In genomic region chr18:79733996-79734770, GRCh38 we compare ENCODE assay signal across 21 cellular contexts. TPM values are rescaled to one million over a fixed set of nuclear protein-coding genes. Genes with fewer than 3 reads are reported as not detected.
DNase-seq lines count a peak whose midpoint lies in the region; ATAC-seq and TF ChIP-seq lines count a peak whose summit lies in the region.
"Had no signal": no experiment of that assay in that cellular context is flagged by ENCODE, and none has a peak within 500 bp of the region (broad histone marks: within the 10 kb centered on the region; RNA-seq: fewer than 3 reads in every experiment).

No MANE protein-coding gene starts in this region.

- H3K9me3 Mint-ChIP-seq in activated T-cell treated with anti-CD3 and anti-CD28 coated beads, Interleukin-2, amount 50 U/mL, for 72 hours: peaks cover 0 to 4% of the 10 kb centered on the region in 2 donors
- H3K9me3 Mint-ChIP-seq in nephron progenitor cell: peaks cover 16% of the 10 kb centered on the region
- peaks cover 16% of the 10 kb centered on the region for H3K9me3 Mint-ChIP-seq in activated CD4-positive, alpha-beta T cell treated with anti-CD3 and anti-CD28 coated beads, Interleukin-2, amount 10 ng/mL, durations not matched to agents 7 days and 5 days

- H3K4me3 Mint-ChIP-seq in activated T-cell treated with anti-CD3 and anti-CD28 coated beads, Interleukin-2, amount 50 U/mL, for 72 hours: no peak overlapping the region
- no peak overlapping the region for H3K4me3 Mint-ChIP-seq in nephron progenitor cell
- no peak overlapping the region for H3K4me3 Mint-ChIP-seq in activated CD4-positive, alpha-beta T cell treated with anti-CD3 and anti-CD28 coated beads, Interleukin-2, amount 10 ng/mL, durations not matched to agents 7 days and 5 days
- H3K4me3 Mint-ChIP-seq: GM23338 had no signal

- CTCF ChIA-PET in activated CD4-positive, alpha-beta T cell treated with anti-CD3 and anti-CD28 coated beads, Interleukin-2, amount 10 ng/mL, durations not matched to agents 7 days and 5 days (lab: Charles Lee): interaction anchor here (0.6 to 0.9 kb wide), 2 partner anchors 9 to 60 kb away, joined by 3 read pairs; no protein-coding TSS in a partner anchor

- ATAC-seq in activated T-cell treated with anti-CD3 and anti-CD28 coated beads, Interleukin-2, amount 50 U/mL, for 72 hours (replicated peaks in 1 of 2): no peak
- peak; percentile 38 to 66 for ATAC-seq in left cardiac atrium
- no peak for ATAC-seq in GM21528 (IDR thresholded peaks at IDR 0.05; ENCODE audit: low FRiP score, unreplicated experiment)
- no peak for ATAC-seq in HG03439 (IDR thresholded peaks at IDR 0.05; ENCODE audit: unreplicated experiment)
- ATAC-seq: GM23338 had no signal

- H3K36me3 Mint-ChIP-seq in activated T-cell treated with anti-CD3 and anti-CD28 coated beads, Interleukin-2, amount 50 U/mL, for 72 hours (ENCODE audit: insufficient read depth in 2 of 2): peaks cover 40 to 46% of the 10 kb centered on the region in 2 donors
- H3K36me3 Mint-ChIP-seq in nephron progenitor cell (ENCODE audit: low read depth): peaks cover 77% of the 10 kb centered on the region
- peaks cover 86% of the 10 kb centered on the region for H3K36me3 Mint-ChIP-seq in activated CD4-positive, alpha-beta T cell treated with anti-CD3 and anti-CD28 coated beads, Interleukin-2, amount 10 ng/mL, durations not matched to agents 7 days and 5 days (ENCODE audit: low read depth)

- DNase-seq in activated T-cell treated with anti-CD3 and anti-CD28 coated beads, Interleukin-2, amount 50 U/mL, for 72 hours: no peak
- DNase-seq in activated T-cell treated with anti-CD3 and anti-CD28 coated beads for 4 hours (no peak), left cardiac atrium (no peak), nephron progenitor cell (no peak), NOMO-1 (lab: John Stamatoyannopoulos, UW; ENCODE audit: unreplicated experiment in 2 of 2) (no peak)
- no peak for DNase-seq in activated CD4-positive, alpha-beta T cell treated with anti-CD3 and anti-CD28 coated beads, Interleukin-2, amount 10 ng/mL, durations not matched to agents 7 days and 5 days
- DNase-seq: AML-193; Caco-2; CD4-positive, CD25-positive, alpha-beta regulatory T cell; GDM1; HCEC 1CT; IMR-90; NCI-H1417 treated with DMSO at 0.1 percent for 48 hours; NCI-H187 treated with DMSO at 0.1 percent for 48 hours; NCI-H2227 treated with DMSO at 0.1 percent for 48 hours; NCI-H510A treated with DMSO at 0.1 percent for 48 hours; NCI-H774; RPMI8226 had no signal

- intact Hi-C loops in left cardiac atrium (cut with DNase I): no loop called here

- peak overlapping the region; percentile 24 for H3K27ac Mint-ChIP-seq in activated T-cell treated with anti-CD3 and anti-CD28 coated beads, Interleukin-2, amount 50 U/mL, for 72 hours
- H3K27ac Mint-ChIP-seq in nephron progenitor cell: peak overlapping the region; percentile 96
- no peak overlapping the region for H3K27ac Mint-ChIP-seq in activated CD4-positive, alpha-beta T cell treated with anti-CD3 and anti-CD28 coated beads, Interleukin-2, amount 10 ng/mL, durations not matched to agents 7 days and 5 days
- H3K27ac Mint-ChIP-seq: CD4-positive, CD25-positive, alpha-beta regulatory T cell; GM23338 had no signal

- no peak for TF ChIP-seq CTCF in nephron progenitor cell (IDR thresholded peaks at IDR 0.05)

- no peaks in the 10 kb centered on the region for H3K27me3 Mint-ChIP-seq in activated T-cell treated with anti-CD3 and anti-CD28 coated beads, Interleukin-2, amount 50 U/mL, for 72 hours (ENCODE audit: low read depth)
- no peaks in the 10 kb centered on the region for H3K27me3 Mint-ChIP-seq in nephron progenitor cell (ENCODE audit: low read depth, poor library complexity)
- no peaks in the 10 kb centered on the region for H3K27me3 Mint-ChIP-seq in activated CD4-positive, alpha-beta T cell treated with anti-CD3 and anti-CD28 coated beads, Interleukin-2, amount 10 ng/mL, durations not matched to agents 7 days and 5 days
- H3K27me3 Mint-ChIP-seq: CD4-positive, CD25-positive, alpha-beta regulatory T cell had no signal

- POLR2A ChIA-PET in activated CD4-positive, alpha-beta T cell treated with anti-CD3 and anti-CD28 coated beads, Interleukin-2, amount 10 ng/mL, durations not matched to agents 7 days and 5 days (lab: Charles Lee): no interaction called here

- no peaks in the 10 kb centered on the region for H3K4me1 Mint-ChIP-seq in activated T-cell treated with anti-CD3 and anti-CD28 coated beads, Interleukin-2, amount 50 U/mL, for 72 hours (ENCODE audit: low read depth)
- no peaks in the 10 kb centered on the region for H3K4me1 Mint-ChIP-seq in nephron progenitor cell
- H3K4me1 Mint-ChIP-seq in activated CD4-positive, alpha-beta T cell treated with anti-CD3 and anti-CD28 coated beads, Interleukin-2, amount 10 ng/mL, durations not matched to agents 7 days and 5 days: no peaks in the 10 kb centered on the region
- H3K4me1 Mint-ChIP-seq: GM23338 had no signal

RNA-seq across cellular contexts. Expression of gene CTDP1, which starts 54.6 kb away (rescaled TPM):
- 100 to 1,000 TPM in 1 of 2 donors, 10 to 100 TPM in 1; 30.1 to 103 TPM for total RNA-seq in activated T-cell treated with anti-CD3 and anti-CD28 coated beads, Interleukin-2, amount 50 U/mL, for 72 hours
- 10 to 100 TPM in 1 of 2 donors, 1 to 10 TPM in 1; 9.7 to 11.7 TPM for total RNA-seq in left cardiac atrium
- 10 to 100 TPM; 30.9 to 35.0 TPM for total RNA-seq in activated CD4-positive, alpha-beta T cell treated with anti-CD3 and anti-CD28 coated beads, Interleukin-2, amount 10 ng/mL, durations not matched to agents 7 days and 5 days

Comparison
In these comparisons a context has a peak if more than half of its experiments do, and no peak if none do; other contexts are left out.
1. ATAC-seq: peak in left cardiac atrium (2 of 2); none in activated T-cell treated with anti-CD3 and anti-CD28 coated beads, Interleukin-2, amount 50 U/mL, for 72 hours (0 of 2), GM21528 (single experiment) and HG03439 (single experiment).